Comparison of ENCODE assay signal across 1 cellular context in the genomic region with DNA sequence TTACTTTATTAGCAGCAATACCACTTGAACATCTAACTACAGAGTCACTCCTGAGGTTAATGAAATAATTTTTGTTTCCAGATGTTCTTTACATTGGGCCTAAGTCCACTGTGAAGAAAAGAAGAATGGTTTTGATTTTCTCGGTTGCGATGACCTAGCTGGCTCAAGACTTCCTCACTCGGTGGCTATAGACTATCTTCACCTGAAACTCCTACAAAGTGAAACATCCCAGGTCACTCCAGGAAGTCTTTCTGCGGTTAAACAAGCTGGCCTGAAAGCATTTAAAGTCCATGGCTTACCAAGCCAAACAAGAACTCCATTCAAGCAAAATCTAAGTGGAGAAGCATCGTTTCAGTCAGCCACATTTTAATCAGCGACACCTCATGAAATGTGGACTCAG.
TF ChIP-seq lines count a peak whose summit lies in the region.

No MANE protein-coding gene starts in this region.

TF ChIP-seq in GM23338, 12 proteins besides CTCF, POLR2A, EP300 and RAD21 (continued from another document):
- TF ChIP-seq, protein P1, sequence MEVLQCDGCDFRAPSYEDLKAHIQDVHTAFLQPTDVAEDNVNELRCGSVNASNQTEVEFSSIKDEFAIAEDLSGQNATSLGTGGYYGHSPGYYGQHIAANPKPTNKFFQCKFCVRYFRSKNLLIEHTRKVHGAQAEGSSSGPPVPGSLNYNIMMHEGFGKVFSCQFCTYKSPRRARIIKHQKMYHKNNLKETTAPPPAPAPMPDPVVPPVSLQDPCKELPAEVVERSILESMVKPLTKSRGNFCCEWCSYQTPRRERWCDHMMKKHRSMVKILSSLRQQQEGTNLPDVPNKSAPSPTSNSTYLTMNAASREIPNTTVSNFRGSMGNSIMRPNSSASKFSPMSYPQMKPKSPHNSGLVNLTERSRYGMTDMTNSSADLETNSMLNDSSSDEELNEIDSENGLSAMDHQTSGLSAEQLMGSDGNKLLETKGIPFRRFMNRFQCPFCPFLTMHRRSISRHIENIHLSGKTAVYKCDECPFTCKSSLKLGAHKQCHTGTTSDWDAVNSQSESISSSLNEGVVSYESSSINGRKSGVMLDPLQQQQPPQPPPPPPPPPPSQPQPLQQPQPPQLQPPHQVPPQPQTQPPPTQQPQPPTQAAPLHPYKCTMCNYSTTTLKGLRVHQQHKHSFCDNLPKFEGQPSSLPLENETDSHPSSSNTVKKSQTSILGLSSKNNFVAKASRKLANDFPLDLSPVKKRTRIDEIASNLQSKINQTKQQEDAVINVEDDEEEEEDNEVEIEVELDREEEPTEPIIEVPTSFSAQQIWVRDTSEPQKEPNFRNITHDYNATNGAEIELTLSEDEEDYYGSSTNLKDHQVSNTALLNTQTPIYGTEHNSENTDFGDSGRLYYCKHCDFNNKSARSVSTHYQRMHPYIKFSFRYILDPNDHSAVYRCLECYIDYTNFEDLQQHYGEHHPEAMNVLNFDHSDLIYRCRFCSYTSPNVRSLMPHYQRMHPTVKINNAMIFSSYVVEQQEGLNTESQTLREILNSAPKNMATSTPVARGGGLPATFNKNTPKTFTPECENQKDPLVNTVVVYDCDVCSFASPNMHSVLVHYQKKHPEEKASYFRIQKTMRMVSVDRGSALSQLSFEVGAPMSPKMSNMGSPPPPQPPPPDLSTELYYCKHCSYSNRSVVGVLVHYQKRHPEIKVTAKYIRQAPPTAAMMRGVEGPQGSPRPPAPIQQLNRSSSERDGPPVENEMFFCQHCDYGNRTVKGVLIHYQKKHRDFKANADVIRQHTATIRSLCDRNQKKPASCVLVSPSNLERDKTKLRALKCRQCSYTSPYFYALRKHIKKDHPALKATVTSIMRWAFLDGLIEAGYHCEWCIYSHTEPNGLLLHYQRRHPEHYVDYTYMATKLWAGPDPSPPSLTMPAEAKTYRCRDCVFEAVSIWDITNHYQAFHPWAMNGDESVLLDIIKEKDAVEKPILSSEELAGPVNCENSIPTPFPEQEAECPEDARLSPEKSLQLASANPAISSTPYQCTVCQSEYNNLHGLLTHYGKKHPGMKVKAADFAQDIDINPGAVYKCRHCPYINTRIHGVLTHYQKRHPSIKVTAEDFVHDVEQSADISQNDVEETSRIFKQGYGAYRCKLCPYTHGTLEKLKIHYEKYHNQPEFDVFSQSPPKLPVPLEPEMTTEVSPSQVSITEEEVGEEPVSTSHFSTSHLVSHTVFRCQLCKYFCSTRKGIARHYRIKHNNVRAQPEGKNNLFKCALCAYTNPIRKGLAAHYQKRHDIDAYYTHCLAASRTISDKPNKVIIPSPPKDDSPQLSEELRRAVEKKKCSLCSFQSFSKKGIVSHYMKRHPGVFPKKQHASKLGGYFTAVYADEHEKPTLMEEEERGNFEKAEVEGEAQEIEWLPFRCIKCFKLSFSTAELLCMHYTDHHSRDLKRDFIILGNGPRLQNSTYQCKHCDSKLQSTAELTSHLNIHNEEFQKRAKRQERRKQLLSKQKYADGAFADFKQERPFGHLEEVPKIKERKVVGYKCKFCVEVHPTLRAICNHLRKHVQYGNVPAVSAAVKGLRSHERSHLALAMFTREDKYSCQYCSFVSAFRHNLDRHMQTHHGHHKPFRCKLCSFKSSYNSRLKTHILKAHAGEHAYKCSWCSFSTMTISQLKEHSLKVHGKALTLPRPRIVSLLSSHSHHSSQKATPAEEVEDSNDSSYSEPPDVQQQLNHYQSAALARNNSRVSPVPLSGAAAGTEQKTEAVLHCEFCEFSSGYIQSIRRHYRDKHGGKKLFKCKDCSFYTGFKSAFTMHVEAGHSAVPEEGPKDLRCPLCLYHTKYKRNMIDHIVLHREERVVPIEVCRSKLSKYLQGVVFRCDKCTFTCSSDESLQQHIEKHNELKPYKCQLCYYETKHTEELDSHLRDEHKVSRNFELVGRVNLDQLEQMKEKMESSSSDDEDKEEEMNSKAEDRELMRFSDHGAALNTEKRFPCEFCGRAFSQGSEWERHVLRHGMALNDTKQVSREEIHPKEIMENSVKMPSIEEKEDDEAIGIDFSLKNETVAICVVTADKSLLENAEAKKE (CRISPR knock-in tag; IDR thresholded peaks at IDR 0.05) = no peak
- no peak for TF ChIP-seq EZH2 (IDR thresholded peaks at IDR 0.05; ENCODE audit: low read depth, unreplicated experiment)
- no peak for TF ChIP-seq NANOG (IDR thresholded peaks at IDR 0.05; ENCODE audit: borderline replicate concordance)
- TF ChIP-seq POLR2AphosphoS5 (IDR thresholded peaks at IDR 0.05; ENCODE audit: low read depth) = no peak
- no peak for TF ChIP-seq CREB1 (CRISPR knock-in tag; IDR thresholded peaks at IDR 0.05; ENCODE audit: low read depth)
- TF ChIP-seq JUNB (IDR thresholded peaks at IDR 0.05; ENCODE audit: unreplicated experiment) = no peak
- no peak for TF ChIP-seq EZH2phosphoT487 (IDR thresholded peaks at IDR 0.05; ENCODE audit: unreplicated experiment)
- TF ChIP-seq, protein P2, sequence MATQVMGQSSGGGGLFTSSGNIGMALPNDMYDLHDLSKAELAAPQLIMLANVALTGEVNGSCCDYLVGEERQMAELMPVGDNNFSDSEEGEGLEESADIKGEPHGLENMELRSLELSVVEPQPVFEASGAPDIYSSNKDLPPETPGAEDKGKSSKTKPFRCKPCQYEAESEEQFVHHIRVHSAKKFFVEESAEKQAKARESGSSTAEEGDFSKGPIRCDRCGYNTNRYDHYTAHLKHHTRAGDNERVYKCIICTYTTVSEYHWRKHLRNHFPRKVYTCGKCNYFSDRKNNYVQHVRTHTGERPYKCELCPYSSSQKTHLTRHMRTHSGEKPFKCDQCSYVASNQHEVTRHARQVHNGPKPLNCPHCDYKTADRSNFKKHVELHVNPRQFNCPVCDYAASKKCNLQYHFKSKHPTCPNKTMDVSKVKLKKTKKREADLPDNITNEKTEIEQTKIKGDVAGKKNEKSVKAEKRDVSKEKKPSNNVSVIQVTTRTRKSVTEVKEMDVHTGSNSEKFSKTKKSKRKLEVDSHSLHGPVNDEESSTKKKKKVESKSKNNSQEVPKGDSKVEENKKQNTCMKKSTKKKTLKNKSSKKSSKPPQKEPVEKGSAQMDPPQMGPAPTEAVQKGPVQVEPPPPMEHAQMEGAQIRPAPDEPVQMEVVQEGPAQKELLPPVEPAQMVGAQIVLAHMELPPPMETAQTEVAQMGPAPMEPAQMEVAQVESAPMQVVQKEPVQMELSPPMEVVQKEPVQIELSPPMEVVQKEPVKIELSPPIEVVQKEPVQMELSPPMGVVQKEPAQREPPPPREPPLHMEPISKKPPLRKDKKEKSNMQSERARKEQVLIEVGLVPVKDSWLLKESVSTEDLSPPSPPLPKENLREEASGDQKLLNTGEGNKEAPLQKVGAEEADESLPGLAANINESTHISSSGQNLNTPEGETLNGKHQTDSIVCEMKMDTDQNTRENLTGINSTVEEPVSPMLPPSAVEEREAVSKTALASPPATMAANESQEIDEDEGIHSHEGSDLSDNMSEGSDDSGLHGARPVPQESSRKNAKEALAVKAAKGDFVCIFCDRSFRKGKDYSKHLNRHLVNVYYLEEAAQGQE (IDR thresholded peaks at IDR 0.05; ENCODE audit: unreplicated experiment) = no peak
- TF ChIP-seq ZNF331 (CRISPR knock-in tag; IDR thresholded peaks at IDR 0.05; ENCODE audit: low read depth) = no peak
